Comparison of ENCODE assay signal across 12 cellular contexts in the genomic region with DNA sequence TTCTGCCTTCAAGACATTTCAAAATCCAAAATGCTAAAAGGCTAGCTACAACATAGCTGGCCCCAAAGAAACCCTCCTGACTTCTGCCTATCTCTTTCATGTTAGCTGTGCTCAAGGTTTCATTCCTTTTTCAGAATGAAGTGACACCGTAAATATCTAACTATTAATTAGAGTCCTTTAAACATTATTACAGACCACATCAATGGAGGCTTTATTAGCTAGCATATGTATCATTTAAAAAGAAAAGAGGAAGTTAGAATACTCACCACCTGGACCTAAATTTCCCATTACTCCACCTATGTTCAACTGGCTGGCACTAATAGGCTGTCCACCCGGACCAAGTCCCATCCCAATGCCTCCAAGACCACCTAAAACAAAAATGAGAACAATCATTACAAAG. TPM values are rescaled to one million over a fixed set of nuclear protein-coding genes. Genes with fewer than 3 reads are reported as not detected.
"Had no signal": no experiment of that assay in that cellular context is flagged by ENCODE, and none has a peak within 500 bp of the region (broad histone marks: within the 10 kb centered on the region; RNA-seq: fewer than 3 reads in every experiment).

No MANE protein-coding gene starts in this region.

- H3K27ac Mint-ChIP-seq: HFFc6 had no signal

- H3K4me3 ChIP-seq: GM23248, HAP-1, K562 had no signal

- H3K4me1 ChIP-seq: HAP-1 had no signal

- FAIRE-seq: HepG2, K562 had no signal

- H3K4me3 Mint-ChIP-seq: HFFc6 had no signal

- H3K9me3 ChIP-seq: HAP-1 had no signal

- H2AFZ ChIP-seq: GM23248 had no signal

- H3K9ac ChIP-seq: GM23248 had no signal

- DNase-seq: GM23248, GOT3, H7, HFFc6, KG1 had no signal

- H3K27ac ChIP-seq: GM23248, HL-60 had no signal

- H3K9me3 Mint-ChIP-seq: HFFc6 had no signal

- ATAC-seq: HCT116, HepG2, K562 had no signal

RNA-seq across cellular contexts. Expression of gene SLC24A5, which starts 32.7 kb away (rescaled TPM):
- total RNA-seq: GM23248, H4, HepG2, HFFc6, HT1080, K562 had no signal

RNA-seq across cellular contexts. Expression of gene CTXN2, which starts 37.9 kb away (rescaled TPM):
- total RNA-seq: GM23248, H4, HepG2, HFFc6, HT1080, K562 had no signal

RNA-seq across cellular contexts. Expression of gene SLC12A1, which starts 52.6 kb away (rescaled TPM):
- total RNA-seq: GM23248, H4, HepG2, HFFc6, HT1080, K562 had no signal
